ENCODE assay signal across 18 cellular contexts in genomic region chr3:52402101-52402521, GRCh38. TPM values are rescaled to one million over a fixed set of nuclear protein-coding genes. Genes with fewer than 3 reads are reported as not detected.
"Had no signal": no experiment of that assay in that cellular context is flagged by ENCODE, and none has a peak within 500 bp of the region (broad histone marks: within the 10 kb centered on the region; RNA-seq: fewer than 3 reads in every experiment).

No MANE protein-coding gene starts in this region.

- H3K36me3 Mint-ChIP-seq: activated naive CD8-positive, alpha-beta T cell; natural killer cell treated with Interleukin-12 subunit alpha and Interleukin-12 subunit beta and Interleukin-15 and Interleukin-18, amount 100 ng/mL, for 72 hours had no signal

- FAIRE-seq: endometrium, urothelium cell line had no signal

- H3K4me3 Mint-ChIP-seq: activated CD8-positive, alpha-beta T cell treated with anti-CD3 and anti-CD28 coated beads, Interleukin-2, amount 10 ng/mL, durations not matched to agents 7 days and 5 days; activated naive CD8-positive, alpha-beta T cell; immature natural killer cell; memory B cell; natural killer cell treated with Interleukin-12 subunit alpha and Interleukin-12 subunit beta and Interleukin-15 and Interleukin-18, amount 100 ng/mL, for 72 hours had no signal

- H3K9me3 Mint-ChIP-seq: immature natural killer cell; memory B cell; natural killer cell treated with Interleukin-12 subunit alpha and Interleukin-12 subunit beta and Interleukin-15 and Interleukin-18, amount 100 ng/mL, for 72 hours had no signal

- H3K27ac Mint-ChIP-seq: activated naive CD8-positive, alpha-beta T cell; memory B cell; natural killer cell treated with Interleukin-12 subunit alpha and Interleukin-12 subunit beta and Interleukin-15 and Interleukin-18, amount 100 ng/mL, for 72 hours had no signal

- ATAC-seq: activated CD8-positive, alpha-beta T cell treated with anti-CD3 and anti-CD28 coated beads, Interleukin-2, amount 10 ng/mL, durations not matched to agents 7 days and 5 days; esophagus mucosa; left colon; natural killer cell treated with Interleukin-12 subunit alpha and Interleukin-12 subunit beta and Interleukin-15 and Interleukin-18, amount 100 ng/mL, for 72 hours had no signal

- H3K27me3 Mint-ChIP-seq: activated naive CD8-positive, alpha-beta T cell; memory B cell; natural killer cell treated with Interleukin-12 subunit alpha and Interleukin-12 subunit beta and Interleukin-15 and Interleukin-18, amount 100 ng/mL, for 72 hours had no signal

- DNase-seq: activated CD4-positive, CD25-positive, alpha-beta regulatory T cell treated with anti-CD3 and anti-CD28 coated beads, Interleukin-2, amount 50 U/mL, for 72 hours; activated CD8-positive, alpha-beta T cell treated with anti-CD3 and anti-CD28 coated beads, Interleukin-2, amount 10 ng/mL, durations not matched to agents 7 days and 5 days; activated gamma-delta T cell; anterior cingulate cortex; immature natural killer cell; left colon; occipital lobe; stimulated activated CD4-positive, alpha-beta T cell treated with anti-CD3 and anti-CD28 coated beads, Interleukin-15, amount 100 ng/mL, for 24 hours; stimulated activated CD4-positive, alpha-beta T cell treated with anti-CD3 and anti-CD28 coated beads, Interleukin-4, amount 100 ng/mL, for 24 hours; stomach had no signal

RNA-seq across cellular contexts. Expression of gene TNNC1, which starts 51.7 kb away (rescaled TPM):
- total RNA-seq: glomerular endothelial cell; natural killer cell treated with Interleukin-12 subunit alpha and Interleukin-12 subunit beta and Interleukin-15 and Interleukin-18, amount 100 ng/mL, for 72 hours; occipital lobe; pulmonary artery endothelial cell had no signal
